ENCODE assay signal across 27 cellular contexts in genomic region chr4:37879365-37879764, GRCh38. TPM values are rescaled to one million over a fixed set of nuclear protein-coding genes. Genes with fewer than 3 reads are reported as not detected.
DNase-seq lines count a peak whose midpoint lies in the region; ATAC-seq and TF ChIP-seq lines count a peak whose summit lies in the region.
"Had no signal": no experiment of that assay in that cellular context is flagged by ENCODE, and none has a peak within 500 bp of the region (broad histone marks: within the 10 kb centered on the region; RNA-seq: fewer than 3 reads in every experiment).

No MANE protein-coding gene starts in this region.

- peaks cover 3% of the 10 kb centered on the region for H3K4me1 Mint-ChIP-seq in activated CD8-positive, alpha-beta T cell treated with anti-CD3 and anti-CD28 coated beads, Interleukin-2, amount 10 ng/mL, durations not matched to agents 7 days and 5 days (ENCODE audit: low read depth)
- H3K4me1 Mint-ChIP-seq in activated CD8-positive, alpha-beta T cell treated with anti-CD3 and anti-CD28 coated beads for 36 hours (ENCODE audit: low read depth) = no peaks in the 10 kb centered on the region
- H3K4me1 Mint-ChIP-seq: mesothelial cell of epicardium, natural killer cell had no signal

- WGBS in esophagus squamous epithelium, 2 donors = 91 to 95% methylated on average over 7 of the region's 8 CpGs

- H3K36me3 ChIP-seq in mucosa of descending colon (ENCODE audit: low read depth) (no peaks in the 10 kb centered on the region), esophagus squamous epithelium (no peaks in the 10 kb centered on the region)
- H3K36me3 ChIP-seq: adrenal gland, left ventricle myocardium inferior, upper lobe of left lung had no signal

- CTCF ChIA-PET in activated CD8-positive, alpha-beta T cell treated with anti-CD3 and anti-CD28 coated beads, Interleukin-2, amount 10 ng/mL, durations not matched to agents 7 days and 5 days (lab: Charles Lee) = no interaction called here
- CTCF ChIA-PET in activated CD8-positive, alpha-beta T cell treated with anti-CD3 and anti-CD28 coated beads for 36 hours (lab: Charles Lee) = interaction anchor here (0.8 kb wide), 1 partner anchor 9 kb away, joined by 3 read pairs; no protein-coding TSS in a partner anchor

- no peak overlapping the region for H3K4me3 Mint-ChIP-seq in activated CD8-positive, alpha-beta T cell treated with anti-CD3 and anti-CD28 coated beads, Interleukin-2, amount 10 ng/mL, durations not matched to agents 7 days and 5 days
- H3K4me3 Mint-ChIP-seq in activated CD8-positive, alpha-beta T cell treated with anti-CD3 and anti-CD28 coated beads for 36 hours = no peak overlapping the region
- H3K4me3 Mint-ChIP-seq: activated naive CD4-positive, alpha-beta T cell treated with anti-CD3 and anti-CD28 coated beads for 36 hours; CD8-positive, alpha-beta T cell; mesothelial cell of epicardium; natural killer cell; T-helper 17 cell had no signal

- peak; percentile 15 for DNase-seq in activated CD8-positive, alpha-beta T cell treated with anti-CD3 and anti-CD28 coated beads, Interleukin-2, amount 10 ng/mL, durations not matched to agents 7 days and 5 days
- no peak for DNase-seq in activated CD8-positive, alpha-beta T cell treated with anti-CD3 and anti-CD28 coated beads for 36 hours
- DNase-seq in SKM-1 (lab: John Stamatoyannopoulos, UW; ENCODE audit: unreplicated experiment) = peak; percentile 79
- no peak for DNase-seq in mucosa of descending colon
- no peak for DNase-seq in DMS114 treated with DMSO at 0.1 percent for 48 hours (lab: John Stamatoyannopoulos, UW; ENCODE audit: unreplicated experiment)
- no peak for DNase-seq in esophagus squamous epithelium (lab: John Stamatoyannopoulos, UW)
- no peak for DNase-seq in stimulated activated naive CD4-positive, alpha-beta T cell (lab: John Stamatoyannopoulos, UW)
- DNase-seq: activated CD4-positive, alpha-beta T cell treated with anti-CD3 and anti-CD28 coated beads, Interleukin-2, amount 50 U/mL, for 1 hour; activated naive CD4-positive, alpha-beta T cell treated with anti-CD3 and anti-CD28 coated beads for 36 hours; adrenal gland; body of pancreas; CD8-positive, alpha-beta T cell; Karpas-422; left ventricle myocardium inferior; natural killer cell; NCI-H1092 treated with DMSO at 0.1 percent for 48 hours; NCI-H187 treated with DMSO at 0.1 percent for 48 hours; NCI-H524 treated with DMSO at 0.1 percent for 48 hours; NK-92 treated with Interleukin-12 subunit alpha and Interleukin-12 subunit beta, amount 100 ng/mL, for 24 hours; RPMI8226; stimulated activated CD4-positive, alpha-beta T cell treated with anti-CD3 and anti-CD28 coated beads, Interleukin-1b, Interleukin-23, amount 100 ng/mL, for 48 hours; T-helper 17 cell had no signal

- no peak overlapping the region for H3K27ac Mint-ChIP-seq in activated CD8-positive, alpha-beta T cell treated with anti-CD3 and anti-CD28 coated beads, Interleukin-2, amount 10 ng/mL, durations not matched to agents 7 days and 5 days
- H3K27ac Mint-ChIP-seq in activated CD8-positive, alpha-beta T cell treated with anti-CD3 and anti-CD28 coated beads for 36 hours = no peak overlapping the region
- H3K27ac Mint-ChIP-seq: activated naive CD4-positive, alpha-beta T cell treated with anti-CD3 and anti-CD28 coated beads for 36 hours; CD8-positive, alpha-beta T cell; mesothelial cell of epicardium; natural killer cell; T-helper 17 cell had no signal

- peaks cover 3% of the 10 kb centered on the region for H3K27me3 Mint-ChIP-seq in activated CD8-positive, alpha-beta T cell treated with anti-CD3 and anti-CD28 coated beads, Interleukin-2, amount 10 ng/mL, durations not matched to agents 7 days and 5 days (ENCODE audit: low read depth)
- no peaks in the 10 kb centered on the region for H3K27me3 Mint-ChIP-seq in activated CD8-positive, alpha-beta T cell treated with anti-CD3 and anti-CD28 coated beads for 36 hours

- no peak for TF ChIP-seq CTCF in activated CD8-positive, alpha-beta T cell treated with anti-CD3 and anti-CD28 coated beads for 36 hours (IDR thresholded peaks at IDR 0.05)
- TF ChIP-seq CTCF in mucosa of descending colon (IDR thresholded peaks at IDR 0.05) = no peak
- no peak for TF ChIP-seq CTCF in esophagus squamous epithelium (IDR thresholded peaks at IDR 0.05)

- no peak for ATAC-seq in activated CD8-positive, alpha-beta T cell treated with anti-CD3 and anti-CD28 coated beads, Interleukin-2, amount 10 ng/mL, durations not matched to agents 7 days and 5 days
- no peak for ATAC-seq in activated CD8-positive, alpha-beta T cell treated with anti-CD3 and anti-CD28 coated beads for 36 hours
- ATAC-seq in mucosa of descending colon (peak; percentile 62), HG03354 (IDR thresholded peaks at IDR 0.05; ENCODE audit: poor library complexity, severe bottlenecking, unreplicated experiment) (no peak)
- ATAC-seq: body of pancreas; CD8-positive, alpha-beta T cell; natural killer cell; T-helper 17 cell had no signal

- no peaks in the 10 kb centered on the region for H3K36me3 Mint-ChIP-seq in activated CD8-positive, alpha-beta T cell treated with anti-CD3 and anti-CD28 coated beads, Interleukin-2, amount 10 ng/mL, durations not matched to agents 7 days and 5 days (ENCODE audit: low read depth)
- H3K36me3 Mint-ChIP-seq in activated CD8-positive, alpha-beta T cell treated with anti-CD3 and anti-CD28 coated beads for 36 hours (ENCODE audit: low read depth) = no peaks in the 10 kb centered on the region
- H3K36me3 Mint-ChIP-seq: CD8-positive, alpha-beta T cell; mesothelial cell of epicardium; natural killer cell had no signal

- H3K4me3 ChIP-seq in mucosa of descending colon (no peak overlapping the region), esophagus squamous epithelium (no peak overlapping the region)
- H3K4me3 ChIP-seq: adrenal gland, body of pancreas, left ventricle myocardium inferior, skin epidermis, upper lobe of left lung had no signal

- intact Hi-C loops in activated CD8-positive, alpha-beta T cell treated with anti-CD3 and anti-CD28 coated beads for 36 hours (cut with micrococcal nuclease) = no loop called here
- intact Hi-C loops in mucosa of descending colon (cut with DNase I, micrococcal nuclease) = no loop called here
- intact Hi-C loops in esophagus squamous epithelium (cut with DNase I) = no loop called here

- H3K4me1 ChIP-seq in mucosa of descending colon (ENCODE audit: low read depth) (peaks cover 21% of the 10 kb centered on the region), esophagus squamous epithelium (peaks cover 0 to 5% (median 0%) of the 10 kb centered on the region in 3 donors)
- H3K4me1 ChIP-seq: body of pancreas, upper lobe of left lung had no signal

- H3K27ac ChIP-seq in esophagus squamous epithelium = no peak overlapping the region
- H3K27ac ChIP-seq: 22Rv1, adrenal gland, body of pancreas, left ventricle myocardium inferior had no signal

- TF ChIP-seq POLR2A in esophagus squamous epithelium (IDR thresholded peaks at IDR 0.05) = no peak

- H3K9me3 ChIP-seq in mucosa of descending colon (no peaks in the 10 kb centered on the region), esophagus squamous epithelium (no peaks in the 10 kb centered on the region)
- H3K9me3 ChIP-seq: adrenal gland, body of pancreas, left ventricle myocardium inferior, upper lobe of left lung had no signal

- H3K27me3 ChIP-seq in esophagus squamous epithelium = no peaks in the 10 kb centered on the region
- H3K27me3 ChIP-seq: adrenal gland, upper lobe of left lung had no signal

- H3K9me3 Mint-ChIP-seq in activated CD8-positive, alpha-beta T cell treated with anti-CD3 and anti-CD28 coated beads, Interleukin-2, amount 10 ng/mL, durations not matched to agents 7 days and 5 days (ENCODE audit: insufficient read depth) = no peaks in the 10 kb centered on the region
- H3K9me3 Mint-ChIP-seq in activated CD8-positive, alpha-beta T cell treated with anti-CD3 and anti-CD28 coated beads for 36 hours = no peaks in the 10 kb centered on the region
- H3K9me3 Mint-ChIP-seq: activated naive CD4-positive, alpha-beta T cell treated with anti-CD3 and anti-CD28 coated beads for 36 hours; CD8-positive, alpha-beta T cell; mesothelial cell of epicardium; natural killer cell had no signal

- POLR2A ChIA-PET in activated CD8-positive, alpha-beta T cell treated with anti-CD3 and anti-CD28 coated beads, Interleukin-2, amount 10 ng/mL, durations not matched to agents 7 days and 5 days (lab: Charles Lee) = interaction anchor here (0.7 kb wide), 1 partner anchor 163 kb away, joined by 3 read pairs; no protein-coding TSS in a partner anchor
- POLR2A ChIA-PET in activated CD8-positive, alpha-beta T cell treated with anti-CD3 and anti-CD28 coated beads for 36 hours (lab: Charles Lee) = no interaction called here

RNA-seq across cellular contexts. Expression of gene TBC1D1, which starts 11.5 kb away (rescaled TPM):
- total RNA-seq in activated CD8-positive, alpha-beta T cell treated with anti-CD3 and anti-CD28 coated beads, Interleukin-2, amount 10 ng/mL, durations not matched to agents 7 days and 5 days = 10 to 100 TPM; 84.4 to 87.6 TPM
- total RNA-seq in activated CD8-positive, alpha-beta T cell treated with anti-CD3 and anti-CD28 coated beads for 36 hours = 10 to 100 TPM; 79.4 to 91.4 TPM
- 100 to 1,000 TPM in 1 of 3 donors, 10 to 100 TPM in 2; 50.2 to 249 (median 71.6) TPM for total RNA-seq in mucosa of descending colon
- total RNA-seq in esophagus squamous epithelium = 10 to 100 TPM in 3 of 4 donors, 1 to 10 TPM in 1; 6.9 to 44.6 (median 25.6) TPM

RNA-seq across cellular contexts. Expression of gene PGM2, which starts 52.9 kb away (rescaled TPM):
- 10 to 100 TPM; 49.2 to 54.5 TPM for total RNA-seq in activated CD8-positive, alpha-beta T cell treated with anti-CD3 and anti-CD28 coated beads, Interleukin-2, amount 10 ng/mL, durations not matched to agents 7 days and 5 days
- total RNA-seq in activated CD8-positive, alpha-beta T cell treated with anti-CD3 and anti-CD28 coated beads for 36 hours = 10 to 100 TPM; 63.0 to 67.6 TPM
- 10 to 100 TPM; 22.1 to 36.8 (median 27.4) TPM for total RNA-seq in mucosa of descending colon
- 100 to 1,000 TPM in 2 of 4 donors, 10 to 100 TPM in 2; 65.6 to 127 (median 93.6) TPM for total RNA-seq in esophagus squamous epithelium

Comparison
In these comparisons a context has a peak if more than half of its experiments do, and no peak if none do; other contexts are left out.
1. DNase-seq: peak in activated CD8-positive, alpha-beta T cell treated with anti-CD3 and anti-CD28 coated beads, Interleukin-2, amount 10 ng/mL, durations not matched to agents 7 days and 5 days (single experiment) and SKM-1 (single experiment); none in activated CD8-positive, alpha-beta T cell treated with anti-CD3 and anti-CD28 coated beads for 36 hours (single experiment), mucosa of descending colon (0 of 3), DMS114 treated with DMSO at 0.1 percent for 48 hours (single experiment), esophagus squamous epithelium (single experiment) and stimulated activated naive CD4-positive, alpha-beta T cell (0 of 6).